ENCODE assay signal across 20 cellular contexts in genomic region chr4:62133498-62133897, GRCh38.
"Had no signal": no experiment of that assay in that cellular context is flagged by ENCODE, and none has a peak within 500 bp of the region (broad histone marks: within the 10 kb centered on the region; RNA-seq: fewer than 3 reads in every experiment).

No MANE protein-coding gene starts in this region.

- DNase-seq: activated CD8-positive, alpha-beta memory T cell treated with anti-CD3 and anti-CD28 coated beads for 24 hours; activated CD8-positive, alpha-beta memory T cell treated with anti-CD3 and anti-CD28 coated beads, Interleukin-2, amount 50 U/mL, for 4 hours; activated naive CD4-positive, alpha-beta T cell; activated T-cell treated with anti-CD3 and anti-CD28 coated beads, Interleukin-2, amount 50 U/mL, for 24 hours; effector CD4-positive, alpha-beta T cell; foreskin fibroblast; kidney; mesenchymal stem cell; mucosa of descending colon; nephron progenitor cell; occipital lobe; stimulated activated CD4-positive, alpha-beta T cell treated with anti-CD3 and anti-CD28 coated beads, Interleukin-4, amount 100 ng/mL, for 1 hour; stimulated activated naive CD4-positive, alpha-beta T cell; testis had no signal

- H3K4me3 ChIP-seq: mucosa of descending colon, testis, vagina had no signal

- H3K27me3 Mint-ChIP-seq: activated naive CD8-positive, alpha-beta T cell; activated T-cell treated with anti-CD3 and anti-CD28 coated beads, Interleukin-2, amount 50 U/mL, for 24 hours; dendritic cell treated with granulocyte-macrophage colony-stimulating factor and Interleukin-4, amounts not matched to agents 40 ng/mL and 50 ng/mL, for 4 days; type B pancreatic cell had no signal

- H3K36me3 ChIP-seq: vagina had no signal

- H3K27ac Mint-ChIP-seq: activated naive CD8-positive, alpha-beta T cell; activated T-cell treated with anti-CD3 and anti-CD28 coated beads, Interleukin-2, amount 50 U/mL, for 24 hours; activated T-helper 2 cell treated with anti-CD3 and anti-CD28 coated beads, Interferon-gamma antibody, Interleukin-2, Interleukin-4, amounts not matched to agents 10 μg/mL and 5 μg/mL and 100 μg/mL, durations not matched to agents 14 hours and 24 hours and 36 hours; dendritic cell treated with granulocyte-macrophage colony-stimulating factor and Interleukin-4, amounts not matched to agents 40 ng/mL and 50 ng/mL, for 4 days; nephron progenitor cell; T-helper 2 cell treated with Interferon-gamma antibody and Interleukin-4, amounts not matched to agents 5 μg/mL and 100 μg/mL, for 36 hours; type B pancreatic cell had no signal

- H3K27ac ChIP-seq: testis, vagina had no signal

- H3K4me1 Mint-ChIP-seq: nephron progenitor cell had no signal

- H3K4me3 Mint-ChIP-seq: activated naive CD8-positive, alpha-beta T cell; activated T-cell treated with anti-CD3 and anti-CD28 coated beads, Interleukin-2, amount 50 U/mL, for 24 hours; dendritic cell treated with granulocyte-macrophage colony-stimulating factor and Interleukin-4, amounts not matched to agents 40 ng/mL and 50 ng/mL, for 4 days; nephron progenitor cell; T-helper 2 cell treated with Interferon-gamma antibody and Interleukin-4, amounts not matched to agents 5 μg/mL and 100 μg/mL, for 36 hours; type B pancreatic cell had no signal

- H3K9me3 ChIP-seq: mucosa of descending colon, testis, vagina had no signal

- ATAC-seq: mucosa of descending colon had no signal

- H3K27me3 ChIP-seq: testis, vagina had no signal

- H3K4me1 ChIP-seq: testis, vagina had no signal

- H3K36me3 Mint-ChIP-seq: activated naive CD8-positive, alpha-beta T cell; type B pancreatic cell had no signal
